ENCODE assay signal across 1 cellular context in genomic region chr6:228881-229651, GRCh38.
TF ChIP-seq lines count a peak whose summit lies in the region.

No MANE protein-coding gene starts in this region.

TF ChIP-seq in GM12878, 131 proteins besides CTCF, POLR2A, EP300 and RAD21 (continued from another document):
- TF ChIP-seq, protein P1, sequence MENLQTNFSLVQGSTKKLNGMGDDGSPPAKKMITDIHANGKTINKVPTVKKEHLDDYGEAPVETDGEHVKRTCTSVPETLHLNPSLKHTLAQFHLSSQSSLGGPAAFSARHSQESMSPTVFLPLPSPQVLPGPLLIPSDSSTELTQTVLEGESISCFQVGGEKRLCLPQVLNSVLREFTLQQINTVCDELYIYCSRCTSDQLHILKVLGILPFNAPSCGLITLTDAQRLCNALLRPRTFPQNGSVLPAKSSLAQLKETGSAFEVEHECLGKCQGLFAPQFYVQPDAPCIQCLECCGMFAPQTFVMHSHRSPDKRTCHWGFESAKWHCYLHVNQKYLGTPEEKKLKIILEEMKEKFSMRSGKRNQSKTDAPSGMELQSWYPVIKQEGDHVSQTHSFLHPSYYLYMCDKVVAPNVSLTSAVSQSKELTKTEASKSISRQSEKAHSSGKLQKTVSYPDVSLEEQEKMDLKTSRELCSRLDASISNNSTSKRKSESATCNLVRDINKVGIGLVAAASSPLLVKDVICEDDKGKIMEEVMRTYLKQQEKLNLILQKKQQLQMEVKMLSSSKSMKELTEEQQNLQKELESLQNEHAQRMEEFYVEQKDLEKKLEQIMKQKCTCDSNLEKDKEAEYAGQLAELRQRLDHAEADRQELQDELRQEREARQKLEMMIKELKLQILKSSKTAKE (IDR thresholded peaks at IDR 0.05; ENCODE audit: low read depth, poor library complexity, severe bottlenecking) = peak; percentile 83
- no peak for TF ChIP-seq HCFC1 (IDR thresholded peaks at IDR 0.05; ENCODE audit: low read length)
- TF ChIP-seq ZNF24 (IDR thresholded peaks at IDR 0.05) = 0 out of 2 replicates have a peak, but pooled peaks have one; percentile 45
- peak; percentile 61 for TF ChIP-seq SMAD1 (IDR thresholded peaks at IDR 0.05; ENCODE audit: low read depth, partially characterized antibody)
- no peak for TF ChIP-seq JUND (IDR thresholded peaks at IDR 0.05; ENCODE audit: low read depth, low read length)
- peak in 1 of 2 experiments; percentile 64; a peak in 2 of 4 replicates for TF ChIP-seq BHLHE40 (IDR thresholded peaks at IDR 0.05; ENCODE audit: borderline replicate concordance in 1 of 2, low read depth in 2 of 2, low read length in 1 of 2)
- peak; percentile 88 for TF ChIP-seq JUNB (IDR thresholded peaks at IDR 0.05)
- TF ChIP-seq CUX1 (IDR thresholded peaks at IDR 0.05; ENCODE audit: insufficient replicate concordance, low read depth, low read length) = peak; percentile 97
- peak; percentile 84; the same call in 1 of the 2 replicates for TF ChIP-seq CBFB (IDR thresholded peaks at IDR 0.05; ENCODE audit: low read depth)
- TF ChIP-seq FOS (IDR thresholded peaks at IDR 0.05; ENCODE audit: borderline replicate concordance, extremely low read depth, insufficient read length) = no peak
- no peak for TF ChIP-seq HDGF (IDR thresholded peaks at IDR 0.05)
- TF ChIP-seq TCF7 (IDR thresholded peaks at IDR 0.05; ENCODE audit: borderline replicate concordance) = peak; percentile 86
- TF ChIP-seq BACH1 (IDR thresholded peaks at IDR 0.05; ENCODE audit: borderline replicate concordance) = 0 out of 2 replicates have a peak, but pooled peaks have one; percentile 43
- TF ChIP-seq SMARCA5 (IDR thresholded peaks at IDR 0.05) = peak; percentile 65
- TF ChIP-seq, protein P2, sequence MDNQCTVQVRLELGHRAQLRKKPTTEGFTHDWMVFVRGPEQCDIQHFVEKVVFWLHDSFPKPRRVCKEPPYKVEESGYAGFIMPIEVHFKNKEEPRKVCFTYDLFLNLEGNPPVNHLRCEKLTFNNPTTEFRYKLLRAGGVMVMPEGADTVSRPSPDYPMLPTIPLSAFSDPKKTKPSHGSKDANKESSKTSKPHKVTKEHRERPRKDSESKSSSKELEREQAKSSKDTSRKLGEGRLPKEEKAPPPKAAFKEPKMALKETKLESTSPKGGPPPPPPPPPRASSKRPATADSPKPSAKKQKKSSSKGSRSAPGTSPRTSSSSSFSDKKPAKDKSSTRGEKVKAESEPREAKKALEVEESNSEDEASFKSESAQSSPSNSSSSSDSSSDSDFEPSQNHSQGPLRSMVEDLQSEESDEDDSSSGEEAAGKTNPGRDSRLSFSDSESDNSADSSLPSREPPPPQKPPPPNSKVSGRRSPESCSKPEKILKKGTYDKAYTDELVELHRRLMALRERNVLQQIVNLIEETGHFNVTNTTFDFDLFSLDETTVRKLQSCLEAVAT (IDR thresholded peaks at IDR 0.05) = peak; percentile 75
- TF ChIP-seq SRF (IDR thresholded peaks at IDR 0.05; ENCODE audit: low read depth in 2 of 2, low read length in 2 of 2) = no peak
